34 cellular contexts compared by ENCODE assay signal in genomic region chr20:41726727-41727126, GRCh38.
DNase-seq lines count a peak whose midpoint lies in the region; ATAC-seq and TF ChIP-seq lines count a peak whose summit lies in the region.
"Had no signal": no experiment of that assay in that cellular context is flagged by ENCODE, and none has a peak within 500 bp of the region (broad histone marks: within the 10 kb centered on the region; RNA-seq: fewer than 3 reads in every experiment).

No MANE protein-coding gene starts in this region.

- H3K4me2 ChIP-seq in neuronal stem cell (ENCODE audit: insufficient read depth, low read length, poor library complexity, severe bottlenecking), result no peak overlapping the region
- H3K4me2 ChIP-seq: A549; BLaER1; BLaER1 treated with 17β-estradiol and CSF1 and Interleukin-3, amounts not matched to agents 10 nM and 100 nM had no signal

- H3K18ac ChIP-seq in neuronal stem cell (ENCODE audit: low read length), result no peak overlapping the region

- H3K4me3 Mint-ChIP-seq in activated CD8-positive, alpha-beta memory T cell treated with anti-CD3 and anti-CD28 coated beads, Interleukin-2, amount 10 ng/mL, durations not matched to agents 7 days and 5 days, result no peak overlapping the region
- H3K4me3 Mint-ChIP-seq in stimulated activated effector memory CD8-positive, alpha-beta T cell treated with anti-CD3 and anti-CD28 coated beads, Interleukin-12 subunit alpha, Interleukin-12 subunit beta, amount 100 ng/mL, for 72 hours, result no peak overlapping the region
- H3K4me3 Mint-ChIP-seq in CD4-positive, alpha-beta memory T cell, result no peak overlapping the region
- H3K4me3 Mint-ChIP-seq: B cell; CD14-positive monocyte; CD4-positive, alpha-beta T cell; CD4-positive, CD25-positive, alpha-beta regulatory T cell; CD8-positive, alpha-beta memory T cell; CD8-positive, alpha-beta T cell had no signal

- peak; percentile 18 for DNase-seq in activated CD8-positive, alpha-beta memory T cell treated with anti-CD3 and anti-CD28 coated beads, Interleukin-2, amount 50 U/mL, for 48 hours
- DNase-seq in activated CD8-positive, alpha-beta memory T cell treated with anti-CD3 and anti-CD28 coated beads, Interleukin-2, amount 10 ng/mL, durations not matched to agents 7 days and 5 days, result no peak
- DNase-seq in coronary artery (ENCODE audit: low spot score), result peak; percentile 59
- DNase-seq in neuronal stem cell (ENCODE audit: low spot score), result no peak
- DNase-seq in stimulated activated effector memory CD8-positive, alpha-beta T cell treated with anti-CD3 and anti-CD28 coated beads, Interleukin-12 subunit alpha, Interleukin-12 subunit beta, amount 100 ng/mL, for 72 hours (ENCODE audit: low spot score in 2 of 2), result no peak
- no peak for DNase-seq in H4 (ENCODE audit: low spot score)
- DNase-seq in CD4-positive, alpha-beta memory T cell, result no peak
- no peak for DNase-seq in DMS 273 (lab: John Stamatoyannopoulos, UW; ENCODE audit: unreplicated experiment)
- DNase-seq: 8988T; ACHN; AML-193; BE2C; C1 segment of cervical spinal cord; Caco-2; Calu3; CD4-positive, alpha-beta T cell; CD4-positive, CD25-positive, alpha-beta regulatory T cell; CD8-positive, alpha-beta memory T cell; COR-L47; DMS 273 treated with DMSO at 0.1 percent for 48 hours; DMS153; DMS53; DMS79; DMS79 treated with DMSO at 0.1 percent for 48 hours; DND-41; EL had no signal

- H3K23ac ChIP-seq in neuronal stem cell (ENCODE audit: low read depth, low read length, poor library complexity), result no peak overlapping the region

- no peak overlapping the region for H2BK120ac ChIP-seq in neuronal stem cell (ENCODE audit: low read depth, low read length)

- no peak overlapping the region for H2BK5ac ChIP-seq in neuronal stem cell (ENCODE audit: low read length)

- no peak overlapping the region for H4K91ac ChIP-seq in neuronal stem cell (ENCODE audit: low read depth, low read length, poor library complexity)

- H2AK5ac ChIP-seq in neuronal stem cell (ENCODE audit: low read depth, low read length), result no peak overlapping the region

- no peaks in the 10 kb centered on the region for H3K27me3 Mint-ChIP-seq in activated CD8-positive, alpha-beta memory T cell treated with anti-CD3 and anti-CD28 coated beads, Interleukin-2, amount 10 ng/mL, durations not matched to agents 7 days and 5 days
- H3K27me3 Mint-ChIP-seq in CD4-positive, alpha-beta memory T cell, result peaks cover 0 to 6% of the 10 kb centered on the region in 2 donors
- H3K27me3 Mint-ChIP-seq: CD4-positive, alpha-beta T cell had no signal

- no peak overlapping the region for H2AFZ ChIP-seq in neuronal stem cell (ENCODE audit: low read length)

- H3K4me3 ChIP-seq in coronary artery (no peak overlapping the region), neuronal stem cell (ENCODE audit: low read length in 2 of 2) (no peak overlapping the region)
- H3K4me3 ChIP-seq in CD4-positive, alpha-beta memory T cell (ENCODE audit: low read length in 2 of 2), result no peak overlapping the region
- H3K4me3 ChIP-seq: A549; BLaER1; BLaER1 treated with 17β-estradiol and CSF1 and Interleukin-3, amounts not matched to agents 10 nM and 100 nM had no signal

- H2BK12ac ChIP-seq in neuronal stem cell (ENCODE audit: low read length), result no peak overlapping the region

- CTCF ChIA-PET in activated CD8-positive, alpha-beta memory T cell treated with anti-CD3 and anti-CD28 coated beads, Interleukin-2, amount 10 ng/mL, durations not matched to agents 7 days and 5 days (lab: Charles Lee), result interaction anchor here (1.5 kb wide), 2 partner anchors 8 to 13 kb away, joined by 4 to 6 read pairs; no protein-coding TSS in a partner anchor
- CTCF ChIA-PET in CD4-positive, alpha-beta memory T cell (lab: Charles Lee; ENCODE audit: partially characterized antibody), result interaction anchor here (1.0 to 1.3 kb wide), 3 partner anchors 8 to 9 kb away, joined by 3 to 5 read pairs (median 3); no protein-coding TSS in a partner anchor

- no CpG with 5 or more reads among the region's 4 CpGs for WGBS in neuronal stem cell (ENCODE audit: extremely low coverage in 2 of 2, insufficient read length in 2 of 2, insufficient replicate concordance in 1 of 2), 2 donors

- no peak overlapping the region for H3K4ac ChIP-seq in neuronal stem cell (ENCODE audit: low read length)

- no peaks in the 10 kb centered on the region for H3K79me1 ChIP-seq in neuronal stem cell (ENCODE audit: low read depth, low read length)

- H2BK15ac ChIP-seq in neuronal stem cell (ENCODE audit: low read length), result no peak overlapping the region

- no peak overlapping the region for H3K9ac ChIP-seq in neuronal stem cell (ENCODE audit: low read depth, low read length, poor library complexity)
- H3K9ac ChIP-seq: BLaER1; BLaER1 treated with 17β-estradiol and CSF1 and Interleukin-3, amounts not matched to agents 10 nM and 100 nM had no signal

- no peak for ATAC-seq in activated CD8-positive, alpha-beta memory T cell treated with anti-CD3 and anti-CD28 coated beads, Interleukin-2, amount 10 ng/mL, durations not matched to agents 7 days and 5 days
- ATAC-seq in stimulated activated effector memory CD8-positive, alpha-beta T cell treated with anti-CD3 and anti-CD28 coated beads, Interleukin-12 subunit alpha, Interleukin-12 subunit beta, amount 100 ng/mL, for 72 hours, result peak; percentile 16
- ATAC-seq: A549; CD8-positive, alpha-beta T cell had no signal

- H3K14ac ChIP-seq in neuronal stem cell (ENCODE audit: low read length), result peak overlapping the region; percentile 31

- no peak overlapping the region for H3K27ac Mint-ChIP-seq in activated CD8-positive, alpha-beta memory T cell treated with anti-CD3 and anti-CD28 coated beads, Interleukin-2, amount 10 ng/mL, durations not matched to agents 7 days and 5 days
- H3K27ac Mint-ChIP-seq in stimulated activated effector memory CD8-positive, alpha-beta T cell treated with anti-CD3 and anti-CD28 coated beads, Interleukin-12 subunit alpha, Interleukin-12 subunit beta, amount 100 ng/mL, for 72 hours, result no peak overlapping the region
- no peak overlapping the region for H3K27ac Mint-ChIP-seq in CD4-positive, alpha-beta memory T cell
- H3K27ac Mint-ChIP-seq: B cell; CD4-positive, alpha-beta T cell; CD8-positive, alpha-beta T cell had no signal

- H3K4me1 Mint-ChIP-seq in activated CD8-positive, alpha-beta memory T cell treated with anti-CD3 and anti-CD28 coated beads, Interleukin-2, amount 10 ng/mL, durations not matched to agents 7 days and 5 days, result no peaks in the 10 kb centered on the region
- H3K4me1 Mint-ChIP-seq in stimulated activated effector memory CD8-positive, alpha-beta T cell treated with anti-CD3 and anti-CD28 coated beads, Interleukin-12 subunit alpha, Interleukin-12 subunit beta, amount 100 ng/mL, for 72 hours, result no peaks in the 10 kb centered on the region
- no peaks in the 10 kb centered on the region for H3K4me1 Mint-ChIP-seq in CD4-positive, alpha-beta memory T cell
- H3K4me1 Mint-ChIP-seq: B cell; CD14-positive monocyte; CD4-positive, CD25-positive, alpha-beta regulatory T cell; CD8-positive, alpha-beta memory T cell had no signal

- POLR2A ChIA-PET in CD4-positive, alpha-beta memory T cell (lab: Charles Lee; ENCODE audit: partially characterized antibody), result no interaction called here

- no peaks in the 10 kb centered on the region for H3K9me3 Mint-ChIP-seq in activated CD8-positive, alpha-beta memory T cell treated with anti-CD3 and anti-CD28 coated beads, Interleukin-2, amount 10 ng/mL, durations not matched to agents 7 days and 5 days (ENCODE audit: low read depth)
- peaks cover 4% of the 10 kb centered on the region for H3K9me3 Mint-ChIP-seq in stimulated activated effector memory CD8-positive, alpha-beta T cell treated with anti-CD3 and anti-CD28 coated beads, Interleukin-12 subunit alpha, Interleukin-12 subunit beta, amount 100 ng/mL, for 72 hours
- peaks cover 0 to 6% (median 0%) of the 10 kb centered on the region in 8 donors for H3K9me3 Mint-ChIP-seq in CD4-positive, alpha-beta memory T cell
- H3K9me3 Mint-ChIP-seq: CD4-positive, alpha-beta T cell; CD8-positive, alpha-beta memory T cell; CD8-positive, alpha-beta T cell had no signal

- no peaks in the 10 kb centered on the region for H3K36me3 ChIP-seq in neuronal stem cell (replicated peaks in 1 of 2; ENCODE audit: control insufficient read depth in 2 of 2, insufficient read depth in 2 of 2, low read length in 2 of 2)
- H3K36me3 ChIP-seq in CD4-positive, alpha-beta memory T cell (ENCODE audit: insufficient read depth, low read length), result no peaks in the 10 kb centered on the region
- H3K36me3 ChIP-seq: BE2C; BLaER1; BLaER1 treated with 17β-estradiol and CSF1 and Interleukin-3, amounts not matched to agents 10 nM and 100 nM had no signal

- no peaks in the 10 kb centered on the region for H3K9me3 ChIP-seq in neuronal stem cell (replicated peaks in 1 of 2; ENCODE audit: control insufficient read depth in 2 of 2, insufficient read depth in 1 of 2, low read depth in 1 of 2, low read length in 2 of 2)
- no peaks in the 10 kb centered on the region for H3K9me3 ChIP-seq in CD4-positive, alpha-beta memory T cell (ENCODE audit: control insufficient read depth in 1 of 2, low read length in 2 of 2)
- H3K9me3 ChIP-seq: BE2C had no signal

- H3K4me1 ChIP-seq in neuronal stem cell (ENCODE audit: control insufficient read depth in 2 of 2, insufficient read depth in 1 of 2, low read depth in 1 of 2, low read length in 2 of 2), result no peaks in the 10 kb centered on the region
- H3K4me1 ChIP-seq in CD4-positive, alpha-beta memory T cell (ENCODE audit: insufficient read depth, low read length), result no peaks in the 10 kb centered on the region
- H3K4me1 ChIP-seq: A549; BE2C; BLaER1; BLaER1 treated with 17β-estradiol and CSF1 and Interleukin-3, amounts not matched to agents 10 nM and 100 nM had no signal

- TF ChIP-seq CTCF in coronary artery (IDR thresholded peaks at IDR 0.05), result no peak

- H3K36me3 Mint-ChIP-seq in activated CD8-positive, alpha-beta memory T cell treated with anti-CD3 and anti-CD28 coated beads, Interleukin-2, amount 10 ng/mL, durations not matched to agents 7 days and 5 days, result no peaks in the 10 kb centered on the region
- no peaks in the 10 kb centered on the region for H3K36me3 Mint-ChIP-seq in stimulated activated effector memory CD8-positive, alpha-beta T cell treated with anti-CD3 and anti-CD28 coated beads, Interleukin-12 subunit alpha, Interleukin-12 subunit beta, amount 100 ng/mL, for 72 hours
- no peaks in the 10 kb centered on the region for H3K36me3 Mint-ChIP-seq in CD4-positive, alpha-beta memory T cell
- H3K36me3 Mint-ChIP-seq: CD14-positive monocyte; CD4-positive, CD25-positive, alpha-beta regulatory T cell; CD8-positive, alpha-beta T cell had no signal

- H3K27me3 ChIP-seq in neuronal stem cell (ENCODE audit: control insufficient read depth in 3 of 3, insufficient read depth in 3 of 3, low read depth in 1 of 3, low read length in 3 of 3), result no peaks in the 10 kb centered on the region
- no peaks in the 10 kb centered on the region for H3K27me3 ChIP-seq in CD4-positive, alpha-beta memory T cell (ENCODE audit: insufficient read depth, low read length)
- H3K27me3 ChIP-seq: BE2C; BLaER1; BLaER1 treated with 17β-estradiol and CSF1 and Interleukin-3, amounts not matched to agents 10 nM and 100 nM had no signal

- intact Hi-C loops in CD4-positive, alpha-beta memory T cell (cut with micrococcal nuclease), result no loop called here

- no peak overlapping the region for H4K8ac ChIP-seq in neuronal stem cell (ENCODE audit: low read depth, low read length)

- H3K27ac ChIP-seq in coronary artery (no peak overlapping the region), neuronal stem cell (replicated peaks; ENCODE audit: low read length) (no peak overlapping the region)
- no peak overlapping the region for H3K27ac ChIP-seq in CD4-positive, alpha-beta memory T cell (ENCODE audit: low read depth, low read length)
- H3K27ac ChIP-seq: 22Rv1; A549; BLaER1; BLaER1 treated with 17β-estradiol and CSF1 and Interleukin-3, amounts not matched to agents 10 nM and 100 nM; C4-2B had no signal

Comparison
In these comparisons a context has a peak if more than half of its experiments do, and no peak if none do; other contexts are left out.
1. DNase-seq: peak in activated CD8-positive, alpha-beta memory T cell treated with anti-CD3 and anti-CD28 coated beads, Interleukin-2, amount 50 U/mL, for 48 hours (single experiment) and coronary artery (single experiment); none in activated CD8-positive, alpha-beta memory T cell treated with anti-CD3 and anti-CD28 coated beads, Interleukin-2, amount 10 ng/mL, durations not matched to agents 7 days and 5 days (single experiment), neuronal stem cell (single experiment), stimulated activated effector memory CD8-positive, alpha-beta T cell treated with anti-CD3 and anti-CD28 coated beads, Interleukin-12 subunit alpha, Interleukin-12 subunit beta, amount 100 ng/mL, for 72 hours (0 of 2), H4 (single experiment), CD4-positive, alpha-beta memory T cell (0 of 5) and DMS 273 (single experiment).